Comparison of ENCODE assay signal across 20 cellular contexts in genomic region chrX:48685416-48685815, GRCh38. TPM values are rescaled to one million over a fixed set of nuclear protein-coding genes. Genes with fewer than 3 reads are reported as not detected.
DNase-seq lines count a peak whose midpoint lies in the region; ATAC-seq, FAIRE-seq and TF ChIP-seq lines count a peak whose summit lies in the region.
"Had no signal": no experiment of that assay in that cellular context is flagged by ENCODE, and none has a peak within 500 bp of the region (broad histone marks: within the 10 kb centered on the region; RNA-seq: fewer than 3 reads in every experiment).

No MANE protein-coding gene starts in this region.

- POLR2A ChIA-PET in CD8-positive, alpha-beta memory T cell (lab: Charles Lee), result interaction anchor here (0.9 to 2.7 kb wide), 2 partner anchors 9 to 11 kb away, joined by 3 to 16 read pairs; partner anchors contain the start of gene SUV39H1
- POLR2A ChIA-PET in naive thymus-derived CD4-positive, alpha-beta T cell (lab: Charles Lee), result interaction anchor here (1.0 to 3.7 kb wide), 2 partner anchors 9 to 11 kb away, joined by 4 to 37 read pairs; partner anchors contain the start of gene SUV39H1

- H3K27me3 Mint-ChIP-seq in activated CD4-positive, alpha-beta T cell treated with anti-CD3 and anti-CD28 coated beads, Interleukin-2, amount 10 ng/mL, durations not matched to agents 24 days and 14 days, result no peaks in the 10 kb centered on the region
- H3K27me3 Mint-ChIP-seq in CD8-positive, alpha-beta memory T cell, result peaks cover 0 to 4% of the 10 kb centered on the region in 2 donors
- H3K27me3 Mint-ChIP-seq in activated T-helper 2 cell treated with anti-CD3 and anti-CD28 coated beads, Interferon-gamma antibody, Interleukin-2, Interleukin-4, amounts not matched to agents 10 μg/mL and 5 μg/mL and 100 μg/mL, durations not matched to agents 14 hours and 24 hours and 36 hours (ENCODE audit: low read depth), result no peaks in the 10 kb centered on the region
- no peaks in the 10 kb centered on the region for H3K27me3 Mint-ChIP-seq in naive thymus-derived CD4-positive, alpha-beta T cell

- no peak for DNase-seq in activated CD4-positive, alpha-beta T cell treated with anti-CD3 and anti-CD28 coated beads, Interleukin-2, amount 10 ng/mL, durations not matched to agents 24 days and 14 days
- no peak for DNase-seq in activated CD4-positive, alpha-beta T cell treated with anti-CD3 and anti-CD28 coated beads, Interleukin-2, amount 50 U/mL, for 1 hour
- DNase-seq in CD8-positive, alpha-beta memory T cell, result no peak
- no peak for DNase-seq in activated T-helper 2 cell treated with anti-CD3 and anti-CD28 coated beads, Interferon-gamma antibody, Interleukin-2, Interleukin-4, amounts not matched to agents 10 μg/mL and 5 μg/mL and 100 μg/mL, durations not matched to agents 14 hours and 24 hours and 36 hours (ENCODE audit: low spot score)
- no peak for DNase-seq in naive thymus-derived CD4-positive, alpha-beta T cell
- DNase-seq in pancreas (no peak), T1000 (lab: John Stamatoyannopoulos, UW) (no peak), COR-L47 (lab: John Stamatoyannopoulos, UW) (no peak)
- DNase-seq: activated CD4-positive, CD25-positive, alpha-beta regulatory T cell treated with anti-CD3 and anti-CD28 coated beads, Interleukin-2, amount 50 U/mL, for 72 hours; DMS53; NCI-H82; T-helper 9 cell; uterus had no signal

- FAIRE-seq in pancreas (lab: Jason Lieb, UNC), result no peak
- FAIRE-seq: A204.1 had no signal

- peak overlapping the region; percentile 98 for H3K4me3 Mint-ChIP-seq in activated CD4-positive, alpha-beta T cell treated with anti-CD3 and anti-CD28 coated beads, Interleukin-2, amount 10 ng/mL, durations not matched to agents 24 days and 14 days
- peak overlapping the region; percentile 70 to 99 (median 92) for H3K4me3 Mint-ChIP-seq in CD8-positive, alpha-beta memory T cell
- peak overlapping the region; percentile 99 for H3K4me3 Mint-ChIP-seq in activated T-helper 2 cell treated with anti-CD3 and anti-CD28 coated beads, Interferon-gamma antibody, Interleukin-2, Interleukin-4, amounts not matched to agents 10 μg/mL and 5 μg/mL and 100 μg/mL, durations not matched to agents 14 hours and 24 hours and 36 hours (ENCODE audit: low read depth)
- H3K4me3 Mint-ChIP-seq in naive thymus-derived CD4-positive, alpha-beta T cell, result peak overlapping the region; percentile 84 to 98 (median 91)
- H3K4me3 Mint-ChIP-seq: nephron had no signal

- H3K4me1 Mint-ChIP-seq in activated CD4-positive, alpha-beta T cell treated with anti-CD3 and anti-CD28 coated beads, Interleukin-2, amount 10 ng/mL, durations not matched to agents 24 days and 14 days, result peaks cover 40% of the 10 kb centered on the region
- peaks cover 41 to 60% (median 50%) of the 10 kb centered on the region in 3 donors for H3K4me1 Mint-ChIP-seq in CD8-positive, alpha-beta memory T cell
- peaks cover 33% of the 10 kb centered on the region for H3K4me1 Mint-ChIP-seq in activated T-helper 2 cell treated with anti-CD3 and anti-CD28 coated beads, Interferon-gamma antibody, Interleukin-2, Interleukin-4, amounts not matched to agents 10 μg/mL and 5 μg/mL and 100 μg/mL, durations not matched to agents 14 hours and 24 hours and 36 hours (ENCODE audit: low read depth)
- H3K4me1 Mint-ChIP-seq in naive thymus-derived CD4-positive, alpha-beta T cell, result peaks cover 35 to 69% (median 50%) of the 10 kb centered on the region in 7 donors
- H3K4me1 Mint-ChIP-seq: nephron had no signal

- no peaks in the 10 kb centered on the region for H3K9me3 Mint-ChIP-seq in activated CD4-positive, alpha-beta T cell treated with anti-CD3 and anti-CD28 coated beads, Interleukin-2, amount 10 ng/mL, durations not matched to agents 24 days and 14 days
- no peaks in the 10 kb centered on the region for H3K9me3 Mint-ChIP-seq in CD8-positive, alpha-beta memory T cell
- no peaks in the 10 kb centered on the region for H3K9me3 Mint-ChIP-seq in activated T-helper 2 cell treated with anti-CD3 and anti-CD28 coated beads, Interferon-gamma antibody, Interleukin-2, Interleukin-4, amounts not matched to agents 10 μg/mL and 5 μg/mL and 100 μg/mL, durations not matched to agents 14 hours and 24 hours and 36 hours
- no peaks in the 10 kb centered on the region for H3K9me3 Mint-ChIP-seq in naive thymus-derived CD4-positive, alpha-beta T cell

- no peaks in the 10 kb centered on the region for H3K27me3 ChIP-seq in CD8-positive, alpha-beta memory T cell (ENCODE audit: insufficient read depth, low read length, poor library complexity, severe bottlenecking)
- H3K27me3 ChIP-seq in naive thymus-derived CD4-positive, alpha-beta T cell (ENCODE audit: control insufficient read depth in 2 of 2, insufficient read depth in 2 of 2, low read length in 2 of 2), result no peaks in the 10 kb centered on the region
- no peaks in the 10 kb centered on the region for H3K27me3 ChIP-seq in pancreas
- H3K27me3 ChIP-seq: SJSA1 had no signal

- H3K27ac ChIP-seq in CD8-positive, alpha-beta memory T cell (ENCODE audit: low read depth, low read length), result no peak overlapping the region
- H3K27ac ChIP-seq in naive thymus-derived CD4-positive, alpha-beta T cell (ENCODE audit: low read depth, low read length), result peak overlapping the region; percentile 76
- no peak overlapping the region for H3K27ac ChIP-seq in pancreas
- H3K27ac ChIP-seq: BLaER1, prostate gland, SJSA1, uterus had no signal

- intact Hi-C loops in activated CD4-positive, alpha-beta T cell treated with anti-CD3 and anti-CD28 coated beads, Interleukin-2, amount 10 ng/mL, durations not matched to agents 24 days and 14 days (cut with micrococcal nuclease), result no loop called here
- intact Hi-C loops in activated T-helper 2 cell treated with anti-CD3 and anti-CD28 coated beads, Interferon-gamma antibody, Interleukin-2, Interleukin-4, amounts not matched to agents 10 μg/mL and 5 μg/mL and 100 μg/mL, durations not matched to agents 14 hours and 24 hours and 36 hours (cut with micrococcal nuclease), result no loop called here
- intact Hi-C loops in naive thymus-derived CD4-positive, alpha-beta T cell (cut with micrococcal nuclease), result loop anchor here (10.0 kb wide), 2 partner anchors 91 to 211 kb away; partner anchors contain the start of genes FTSJ1 (in 1 of the 2), SLC38A5 (in 1 of the 2) and WDR13 (in 1 of the 2)
- intact Hi-C loops in pancreas (cut with DNase I), result no loop called here

- H3K27ac Mint-ChIP-seq in activated CD4-positive, alpha-beta T cell treated with anti-CD3 and anti-CD28 coated beads, Interleukin-2, amount 10 ng/mL, durations not matched to agents 24 days and 14 days, result peak overlapping the region; percentile 11
- H3K27ac Mint-ChIP-seq in CD8-positive, alpha-beta memory T cell, result peak overlapping the region; percentile 70 to 94 (median 90)
- peak overlapping the region; percentile 96 for H3K27ac Mint-ChIP-seq in activated T-helper 2 cell treated with anti-CD3 and anti-CD28 coated beads, Interferon-gamma antibody, Interleukin-2, Interleukin-4, amounts not matched to agents 10 μg/mL and 5 μg/mL and 100 μg/mL, durations not matched to agents 14 hours and 24 hours and 36 hours
- H3K27ac Mint-ChIP-seq in naive thymus-derived CD4-positive, alpha-beta T cell, result peak overlapping the region in 8 of 9 donors; percentile 9 to 97 (median 88)
- H3K27ac Mint-ChIP-seq: nephron had no signal

- peaks cover 47% of the 10 kb centered on the region for H3K36me3 Mint-ChIP-seq in activated CD4-positive, alpha-beta T cell treated with anti-CD3 and anti-CD28 coated beads, Interleukin-2, amount 10 ng/mL, durations not matched to agents 24 days and 14 days (ENCODE audit: low read depth)
- H3K36me3 Mint-ChIP-seq in CD8-positive, alpha-beta memory T cell, result peaks cover 1 to 58% (median 4%) of the 10 kb centered on the region in 3 donors
- peaks cover 52% of the 10 kb centered on the region for H3K36me3 Mint-ChIP-seq in activated T-helper 2 cell treated with anti-CD3 and anti-CD28 coated beads, Interferon-gamma antibody, Interleukin-2, Interleukin-4, amounts not matched to agents 10 μg/mL and 5 μg/mL and 100 μg/mL, durations not matched to agents 14 hours and 24 hours and 36 hours (ENCODE audit: low read depth)
- H3K36me3 Mint-ChIP-seq in naive thymus-derived CD4-positive, alpha-beta T cell, result peaks cover 4 to 40% (median 23%) of the 10 kb centered on the region in 5 donors

- WGBS in pancreas, 2 donors, result 51 to 66% methylated on average over 12 of the region's 12 CpGs

- peaks cover 13% of the 10 kb centered on the region for H3K36me3 ChIP-seq in CD8-positive, alpha-beta memory T cell (ENCODE audit: insufficient read depth, low read length)
- peaks cover 0 to 39% (median 9%) of the 10 kb centered on the region in 3 experiments for H3K36me3 ChIP-seq in naive thymus-derived CD4-positive, alpha-beta T cell (ENCODE audit: control insufficient read depth in 2 of 3, insufficient read depth in 3 of 3, low read length in 3 of 3)
- no peaks in the 10 kb centered on the region for H3K36me3 ChIP-seq in pancreas
- H3K36me3 ChIP-seq: prostate gland, SJSA1, uterus had no signal

- H3K4me3 ChIP-seq in CD8-positive, alpha-beta memory T cell (ENCODE audit: low read length), result peak overlapping the region; percentile 81
- H3K4me3 ChIP-seq in naive thymus-derived CD4-positive, alpha-beta T cell (ENCODE audit: low read length), result peak overlapping the region; percentile 20
- H3K4me3 ChIP-seq in pancreas, result no peak overlapping the region
- H3K4me3 ChIP-seq: BLaER1, prostate gland, SJSA1, uterus had no signal

- CTCF ChIA-PET in CD8-positive, alpha-beta memory T cell (lab: Charles Lee), result no interaction called here
- CTCF ChIA-PET in naive thymus-derived CD4-positive, alpha-beta T cell (lab: Charles Lee), result no interaction called here

- no peak for TF ChIP-seq CTCF in pancreas (IDR thresholded peaks at IDR 0.05)

- peaks cover 36% of the 10 kb centered on the region for H3K4me1 ChIP-seq in CD8-positive, alpha-beta memory T cell (ENCODE audit: insufficient read depth, low read length)
- peaks cover 25 to 36% of the 10 kb centered on the region in 2 donors for H3K4me1 ChIP-seq in naive thymus-derived CD4-positive, alpha-beta T cell (ENCODE audit: control insufficient read depth in 2 of 2, insufficient read depth in 2 of 2, low read length in 2 of 2)
- no peaks in the 10 kb centered on the region for H3K4me1 ChIP-seq in pancreas
- H3K4me1 ChIP-seq: prostate gland, SJSA1, uterus had no signal

- H3K9me3 ChIP-seq in CD8-positive, alpha-beta memory T cell (ENCODE audit: low read length), result no peaks in the 10 kb centered on the region
- H3K9me3 ChIP-seq in naive thymus-derived CD4-positive, alpha-beta T cell (ENCODE audit: control insufficient read depth in 2 of 3, low read length in 3 of 3), result no peaks in the 10 kb centered on the region
- no peaks in the 10 kb centered on the region for H3K9me3 ChIP-seq in pancreas
- H3K9me3 ChIP-seq: BLaER1, prostate gland, SJSA1, uterus had no signal

- no peak for ATAC-seq in naive thymus-derived CD4-positive, alpha-beta T cell
- no peak for ATAC-seq in pancreas
- ATAC-seq: HCT116, Panc1 had no signal

RNA-seq across cellular contexts. Expression of gene WAS, which starts 1.8 kb away (rescaled TPM):
- 99.0 and 104 TPM in 2 replicates for total RNA-seq in activated CD4-positive, alpha-beta T cell treated with anti-CD3 and anti-CD28 coated beads, Interleukin-2, amount 10 ng/mL, durations not matched to agents 24 days and 14 days
- 10 to 100 TPM; 81.9 to 84.0 TPM for total RNA-seq in CD8-positive, alpha-beta memory T cell
- polyA plus RNA-seq in CD8-positive, alpha-beta memory T cell, result 33.5 TPM
- total RNA-seq in activated T-helper 2 cell treated with anti-CD3 and anti-CD28 coated beads, Interferon-gamma antibody, Interleukin-2, Interleukin-4, amounts not matched to agents 10 μg/mL and 5 μg/mL and 100 μg/mL, durations not matched to agents 14 hours and 24 hours and 36 hours, result 117 and 120 TPM in 2 replicates
- total RNA-seq in naive thymus-derived CD4-positive, alpha-beta T cell, result 100 to 1,000 TPM in 4 of 5 experiments, 10 to 100 TPM in 1; 92.2 to 164 (median 105) TPM
- polyA plus RNA-seq in naive thymus-derived CD4-positive, alpha-beta T cell, result 10 to 100 TPM; 18.6 to 28.8 TPM
- 1 to 10 TPM in 3 of 6 donors, under 1 TPM in 3; 0.39 to 7.5 (median 1.9) TPM for total RNA-seq in pancreas
- polyA plus RNA-seq in pancreas, result 1 to 10 TPM in 1 of 2 donors, under 1 TPM in 1; 0.92 to 1.1 TPM
- total RNA-seq: SJSA1 had no signal

RNA-seq across cellular contexts. Expression of gene SUV39H1, which starts 11.1 kb away (rescaled TPM):
- total RNA-seq in activated CD4-positive, alpha-beta T cell treated with anti-CD3 and anti-CD28 coated beads, Interleukin-2, amount 10 ng/mL, durations not matched to agents 24 days and 14 days, result 27.6 and 32.2 TPM in 2 replicates
- 10 to 100 TPM; 32.1 to 33.2 TPM for total RNA-seq in CD8-positive, alpha-beta memory T cell
- 17.2 TPM for polyA plus RNA-seq in CD8-positive, alpha-beta memory T cell
- 28.8 and 29.6 TPM in 2 replicates for total RNA-seq in activated T-helper 2 cell treated with anti-CD3 and anti-CD28 coated beads, Interferon-gamma antibody, Interleukin-2, Interleukin-4, amounts not matched to agents 10 μg/mL and 5 μg/mL and 100 μg/mL, durations not matched to agents 14 hours and 24 hours and 36 hours
- 10 to 100 TPM in 1 of 5 experiments, 1 to 10 TPM in 4; 4.6 to 23.3 (median 8.6) TPM for total RNA-seq in naive thymus-derived CD4-positive, alpha-beta T cell
- 10 to 100 TPM; 10.1 to 13.6 TPM for polyA plus RNA-seq in naive thymus-derived CD4-positive, alpha-beta T cell
- 1 to 10 TPM in 5 of 6 donors, under 1 TPM in 1; 0.88 to 2.6 (median 1.7) TPM for total RNA-seq in pancreas
- polyA plus RNA-seq in pancreas, result 1 to 10 TPM; 1.9 to 2.8 TPM

Comparison
In these comparisons a context has a peak if more than half of its experiments do, and no peak if none do; other contexts are left out.
1. H3K27ac Mint-ChIP-seq: peak in every context shown above with its lines; median percentile 96 in activated T-helper 2 cell treated with anti-CD3 and anti-CD28 coated beads, Interferon-gamma antibody, Interleukin-2, Interleukin-4, amounts not matched to agents 10 μg/mL and 5 μg/mL and 100 μg/mL, durations not matched to agents 14 hours and 24 hours and 36 hours; 90 in CD8-positive, alpha-beta memory T cell; 88 in naive thymus-derived CD4-positive, alpha-beta T cell; 11 in activated CD4-positive, alpha-beta T cell treated with anti-CD3 and anti-CD28 coated beads, Interleukin-2, amount 10 ng/mL, durations not matched to agents 24 days and 14 days.
2. H3K4me3 ChIP-seq: peak in CD8-positive, alpha-beta memory T cell (single experiment) and naive thymus-derived CD4-positive, alpha-beta T cell (single experiment); none in pancreas (0 of 4).
3. RNA of gene WAS, which starts 1.8 kb away (total RNA-seq): 117 to 120 TPM in activated T-helper 2 cell treated with anti-CD3 and anti-CD28 coated beads, Interferon-gamma antibody, Interleukin-2, Interleukin-4, amounts not matched to agents 10 μg/mL and 5 μg/mL and 100 μg/mL, durations not matched to agents 14 hours and 24 hours and 36 hours, 92.2 to 164 TPM in naive thymus-derived CD4-positive, alpha-beta T cell, 99.0 to 104 TPM in activated CD4-positive, alpha-beta T cell treated with anti-CD3 and anti-CD28 coated beads, Interleukin-2, amount 10 ng/mL, durations not matched to agents 24 days and 14 days and 81.9 to 84.0 TPM in CD8-positive, alpha-beta memory T cell; 0.39 to 7.5 TPM in pancreas; every median in the first group is over 4 times any median in the second.
4. intact Hi-C loops: an anchor here in naive thymus-derived CD4-positive, alpha-beta T cell (10.0 kb wide); none called in activated CD4-positive, alpha-beta T cell treated with anti-CD3 and anti-CD28 coated beads, Interleukin-2, amount 10 ng/mL, durations not matched to agents 24 days and 14 days, activated T-helper 2 cell treated with anti-CD3 and anti-CD28 coated beads, Interferon-gamma antibody, Interleukin-2, Interleukin-4, amounts not matched to agents 10 μg/mL and 5 μg/mL and 100 μg/mL, durations not matched to agents 14 hours and 24 hours and 36 hours and pancreas.
5. Peak in every context shown above with its lines, with median percentiles within 50 percentile points of each other: H3K4me3 Mint-ChIP-seq.